10 cellular contexts compared by ENCODE assay signal in the genomic region with DNA sequence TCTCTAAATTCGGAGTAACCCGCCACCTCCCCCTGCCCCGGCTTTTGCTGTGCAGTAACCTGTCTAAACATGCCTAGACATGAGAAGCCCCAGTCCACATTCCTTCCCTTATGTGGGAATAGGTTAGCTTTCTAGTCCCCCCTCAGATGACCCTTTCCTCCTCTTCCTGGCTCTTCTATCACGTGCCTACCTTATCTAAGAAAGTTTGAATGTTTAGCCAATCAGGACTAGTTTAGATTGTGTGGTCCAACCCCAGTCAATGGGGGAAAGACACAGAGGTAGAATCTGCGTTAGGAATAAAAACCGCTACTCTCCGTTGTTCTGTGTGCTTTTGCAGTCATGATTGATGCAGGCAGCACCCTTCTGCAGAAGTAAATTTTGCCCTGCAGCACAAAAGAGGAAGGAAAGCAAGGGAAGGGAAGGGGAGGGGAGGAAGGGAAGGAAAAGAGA.
DNase-seq lines count a peak whose midpoint lies in the region; ATAC-seq, FAIRE-seq and TF ChIP-seq lines count a peak whose summit lies in the region.
"Had no signal": no experiment of that assay in that cellular context is flagged by ENCODE, and none has a peak within 500 bp of the region (broad histone marks: within the 10 kb centered on the region; RNA-seq: fewer than 3 reads in every experiment).

No MANE protein-coding gene starts in this region.

- H3K4me3 ChIP-seq in rectal smooth muscle tissue (ENCODE audit: low read length), result peak overlapping the region; percentile 24

- H3K9ac ChIP-seq in rectal smooth muscle tissue (ENCODE audit: low read length), result no peak overlapping the region

- TF ChIP-seq POLR2A in GM12892 (IDR thresholded peaks at IDR 0.05; ENCODE audit: low read depth, low read length), result no peak

- H3K9me3 Mint-ChIP-seq in central memory CD8-positive, alpha-beta T cell, result no peaks in the 10 kb centered on the region
- H3K9me3 Mint-ChIP-seq: T-helper 2 cell treated with Interferon-gamma antibody and Interleukin-4, amounts not matched to agents 5 μg/mL and 100 μg/mL, for 36 hours had no signal

- no peak overlapping the region for H3K27ac ChIP-seq in rectal smooth muscle tissue (ENCODE audit: low read depth, low read length)

- DNase-seq in GM12892 (ENCODE audit: insufficient read length) (no peak), MV-4-11 (lab: John Stamatoyannopoulos, UW) (peak; percentile 81), UCSD-AML1 (lab: John Stamatoyannopoulos, UW; ENCODE audit: unreplicated experiment) (no peak)
- no peak for DNase-seq in central memory CD8-positive, alpha-beta T cell (ENCODE audit: low spot score in 2 of 2)
- DNase-seq in activated naive CD4-positive, alpha-beta T cell treated with anti-CD3 and anti-CD28 coated beads, Interleukin-2, amount 50 U/mL, for 16 hours, result no peak
- DNase-seq: activated CD8-positive, alpha-beta memory T cell treated with anti-CD3 and anti-CD28 coated beads, Interleukin-2, amount 50 U/mL, for 4 hours had no signal

- peaks cover 6% of the 10 kb centered on the region for H3K4me1 ChIP-seq in rectal smooth muscle tissue (ENCODE audit: control insufficient read depth, insufficient read depth, low read length)

- ATAC-seq in central memory CD8-positive, alpha-beta T cell (replicated peaks; ENCODE audit: extremely low read depth, poor library complexity, severe bottlenecking), result no peak
- no peak for ATAC-seq in GM18517 (IDR thresholded peaks at IDR 0.05; ENCODE audit: unreplicated experiment)

- no peaks in the 10 kb centered on the region for H3K36me3 ChIP-seq in rectal smooth muscle tissue (ENCODE audit: control insufficient read depth, insufficient read depth, low read length)

- H3K27me3 ChIP-seq in rectal smooth muscle tissue (ENCODE audit: control insufficient read depth, insufficient read depth, low read length), result no peaks in the 10 kb centered on the region

- peaks cover 19% of the 10 kb centered on the region for H3K27me3 Mint-ChIP-seq in central memory CD8-positive, alpha-beta T cell

- H3K36me3 Mint-ChIP-seq in central memory CD8-positive, alpha-beta T cell (ENCODE audit: insufficient read depth), result no peaks in the 10 kb centered on the region

- H3K4me1 Mint-ChIP-seq in central memory CD8-positive, alpha-beta T cell, result peaks cover 9% of the 10 kb centered on the region

- H3K27ac Mint-ChIP-seq in central memory CD8-positive, alpha-beta T cell (ENCODE audit: low read depth), result peak overlapping the region; percentile 72
- H3K27ac Mint-ChIP-seq: T-helper 2 cell treated with Interferon-gamma antibody and Interleukin-4, amounts not matched to agents 5 μg/mL and 100 μg/mL, for 36 hours had no signal

- no peak overlapping the region for H3K4me3 Mint-ChIP-seq in central memory CD8-positive, alpha-beta T cell
- H3K4me3 Mint-ChIP-seq: T-helper 2 cell treated with Interferon-gamma antibody and Interleukin-4, amounts not matched to agents 5 μg/mL and 100 μg/mL, for 36 hours had no signal

- peak; percentile 21 for FAIRE-seq in GM12892 (lab: Jason Lieb, UNC)
- FAIRE-seq: endometrium had no signal
